In the genomic region with DNA sequence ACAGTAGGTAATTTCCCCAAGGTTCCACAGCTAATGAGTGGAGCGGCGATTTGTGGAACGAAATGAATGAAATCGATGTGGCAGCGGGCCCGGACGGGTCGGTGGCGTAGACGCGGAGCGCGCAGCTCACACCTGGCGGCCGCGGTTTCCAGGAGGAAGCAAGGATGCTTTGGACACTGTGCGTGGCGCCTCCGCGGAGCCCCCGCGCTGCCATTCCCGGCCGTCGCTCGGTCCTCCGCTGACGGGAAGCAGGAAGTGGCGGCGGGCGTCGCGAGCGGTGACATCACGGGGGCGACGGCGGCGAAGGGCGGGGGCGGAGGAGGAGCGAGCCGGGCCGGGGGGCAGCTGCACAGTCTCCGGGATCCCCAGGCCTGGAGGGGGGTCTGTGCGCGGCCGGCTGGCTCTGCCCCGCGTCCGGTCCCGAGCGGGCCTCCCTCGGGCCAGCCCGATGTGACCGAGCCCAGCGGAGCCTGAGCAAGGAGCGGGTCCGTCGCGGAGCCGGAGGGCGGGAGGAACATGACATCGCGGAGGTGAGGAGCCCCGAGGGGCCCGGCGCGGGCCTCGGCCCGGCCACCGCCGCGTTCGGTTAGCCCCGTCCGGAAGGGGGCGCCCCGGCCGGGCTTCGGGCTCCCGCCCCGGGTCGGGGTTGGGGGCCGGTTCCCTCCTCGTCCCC, we compare ENCODE assay signal across 8 cellular contexts. TPM values are rescaled to one million over a fixed set of nuclear protein-coding genes. Genes with fewer than 3 reads are reported as not detected.
DNase-seq lines count a peak whose midpoint lies in the region; ATAC-seq and TF ChIP-seq lines count a peak whose summit lies in the region.

Gene PTPN11, plus strand, starts transcription at position 352 of the 673 bp plus-strand sequence. Its CDS starts 165 bp downstream, at position 517.

- intact Hi-C loops in dorsolateral prefrontal cortex (cut with DNase I): loop anchor here in 1 of 2 donors (2.0 to 10.0 kb wide), 2 partner anchors 64 to 474 kb away; no protein-coding TSS in a partner anchor
- intact Hi-C loops in lower leg skin (cut with DNase I; ENCODE audit: low total_unique reads): no loop called here

- TF ChIP-seq POLR2A in GM19099 (IDR thresholded peaks at IDR 0.05; ENCODE audit: extremely low read depth, insufficient read length, low read depth) (peak; percentile 99), lower leg skin (IDR thresholded peaks at IDR 0.05) (peak in 1 of 2 donors; percentile 81)

- H3K36me3 ChIP-seq in BJ (ENCODE audit: control insufficient read depth, insufficient read depth, low read length): no peaks in the 10 kb centered on the region

- peak; percentile 82 for ATAC-seq in HG03354 (IDR thresholded peaks at IDR 0.05; ENCODE audit: poor library complexity, severe bottlenecking, unreplicated experiment)

- peak within 1 kb of the TSS; percentile 77 to 99 (median 96) for H3K27ac ChIP-seq in dorsolateral prefrontal cortex

- H3K27me3 ChIP-seq in BJ (ENCODE audit: control insufficient read depth, insufficient read depth, low read length) (no peaks in the 10 kb centered on the region), dorsolateral prefrontal cortex (no peaks in the 10 kb centered on the region)

- CTCF ChIA-PET in BJ (lab: Yijun Ruan, JAX): no interaction called here

- WGBS in lower leg skin, 2 donors: 0% methylated on average over 18 to 40 of the region's 86 CpGs

- peak within 1 kb of the TSS; percentile 94 for H3K4me3 ChIP-seq in BJ (ENCODE audit: low read depth, low read length)
- H3K4me3 ChIP-seq in dorsolateral prefrontal cortex: peak within 1 kb of the TSS; percentile 65 to 100 (median 96)
- H3K4me3 ChIP-seq in lower leg skin (ENCODE audit: low read depth, poor library complexity, severe bottlenecking): peak within 1 kb of the TSS; percentile 76

- DNase-seq in BJ (ENCODE audit: low read depth) (no peak), NCI-H748 treated with DMSO at 0.1 percent for 48 hours (lab: John Stamatoyannopoulos, UW) (peak; percentile 43), dorsolateral prefrontal cortex (peak; percentile 79 to 96 (median 88)), lower leg skin (ENCODE audit: low spot score in 2 of 2) (peak; percentile 80 to 98)
- peak; percentile 92 for DNase-seq in activated CD4-positive, alpha-beta T cell treated with anti-CD3 and anti-CD28 coated beads, Interleukin-2, amount 50 U/mL, for 48 hours
- peak; percentile 86 to 92 for DNase-seq in stimulated activated CD4-positive, alpha-beta T cell treated with anti-CD3 and anti-CD28 coated beads, Interleukin-4, amount 100 ng/mL, for 48 hours (ENCODE audit: low read depth in 2 of 2)

- TF ChIP-seq CTCF in BJ (IDR thresholded peaks at IDR 0.05; ENCODE audit: insufficient read depth, low read depth, low read length): peak; percentile 15; the same call in 1 of the 2 replicates
- peak in 43 of 56 donors; percentile 8 to 65 (median 34) for TF ChIP-seq CTCF in dorsolateral prefrontal cortex (IDR thresholded peaks at IDR 0.05 in 54 of 56, conservative IDR thresholded peaks at IDR 0.05 in 2 of 56; ENCODE audit: low read depth in 1 of 56, partially characterized antibody in 56 of 56)
- no peak for TF ChIP-seq CTCF in lower leg skin (IDR thresholded peaks at IDR 0.05)

- POLR2A ChIA-PET in BJ (lab: Charles Lee): no interaction called here

RNA-seq across cellular contexts. Expression of gene PTPN11, which starts in this region (rescaled TPM):
- polyA plus RNA-seq in BJ (2011; rRNA removed): 46.1 and 87.9 TPM in 2 replicates
- polyA minus RNA-seq in BJ (2011; rRNA and poly(A)+ RNA removed): 39.9 and 50.9 TPM in 2 replicates
- 100 to 1,000 TPM; 141 to 247 (median 187) TPM for total RNA-seq in dorsolateral prefrontal cortex
- total RNA-seq in lower leg skin: 10 to 100 TPM; 61.6 to 88.0 (median 75.2) TPM

Comparison
In these comparisons a context has a peak if more than half of its experiments do, and no peak if none do; other contexts are left out.
1. CTCF ChIP-seq: peak in BJ (single experiment) and dorsolateral prefrontal cortex (43 of 56); none in lower leg skin (0 of 3).
2. Peak in every context shown above with its lines, with median percentiles within 50 percentile points of each other: H3K4me3 ChIP-seq.